Comparison of ENCODE assay signal across 10 cellular contexts in the genomic region with DNA sequence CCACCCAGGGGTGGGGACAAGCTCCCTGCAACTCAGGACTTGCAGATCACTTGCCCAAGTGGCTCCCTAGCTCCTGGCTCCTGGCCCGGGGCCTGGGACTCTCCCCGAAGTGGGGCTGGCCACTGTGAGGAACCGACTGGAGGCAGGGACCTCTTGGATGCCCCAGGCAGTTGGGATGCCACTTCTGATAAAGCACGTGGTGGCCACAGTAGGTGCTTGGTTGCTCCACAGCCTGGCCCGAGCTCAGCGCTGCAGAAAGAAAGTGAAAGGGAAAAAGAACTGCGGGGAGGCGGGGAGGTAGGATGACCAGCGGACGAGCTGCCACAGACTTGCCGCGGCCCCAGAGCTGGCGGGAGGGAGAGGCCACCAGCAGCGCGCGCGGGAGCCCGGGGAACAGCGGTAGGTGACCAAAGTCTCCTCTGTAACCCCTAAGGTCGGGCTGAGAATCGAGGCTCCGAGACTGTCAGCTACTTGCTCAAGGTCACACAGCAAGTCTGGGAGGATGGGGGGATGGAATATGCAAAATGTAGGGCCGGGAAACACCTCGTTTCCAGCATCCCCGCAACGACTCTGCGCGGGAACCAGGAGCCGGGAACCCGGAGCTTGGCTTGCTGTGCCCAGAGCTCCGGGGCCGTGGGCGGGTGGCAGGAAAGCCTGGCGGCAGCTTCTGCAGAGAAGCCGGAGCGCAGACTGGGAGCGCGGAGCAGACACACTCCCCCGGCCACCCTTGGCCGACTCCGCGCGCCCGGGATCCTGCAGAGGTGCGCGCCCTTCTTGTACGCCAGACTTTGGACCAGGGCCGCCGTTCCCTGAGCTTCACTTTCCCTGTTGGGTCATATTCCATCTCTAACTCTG. TPM values are rescaled to one million over a fixed set of nuclear protein-coding genes. Genes with fewer than 3 reads are reported as not detected.
DNase-seq lines count a peak whose midpoint lies in the region; ATAC-seq, FAIRE-seq and TF ChIP-seq lines count a peak whose summit lies in the region.
"Had no signal": no experiment of that assay in that cellular context is flagged by ENCODE, and none has a peak within 500 bp of the region (broad histone marks: within the 10 kb centered on the region; RNA-seq: fewer than 3 reads in every experiment).

No MANE protein-coding gene starts in this region.

- peaks cover 3% of the 10 kb centered on the region for H3K36me3 Mint-ChIP-seq in stimulated activated naive CD8-positive, alpha-beta T cell treated with anti-CD3 and anti-CD28 coated beads, Interleukin-15, Interleukin-2, amounts not matched to agents 100 ng/mL and 50 ng/mL, for 24 hours (ENCODE audit: low read depth)

- peak; percentile 17 for DNase-seq in stimulated activated CD4-positive, alpha-beta T cell treated with anti-CD3 and anti-CD28 coated beads, Interleukin-4, amount 100 ng/mL, for 1 hour
- DNase-seq in stimulated activated CD4-positive, alpha-beta T cell treated with anti-CD3 and anti-CD28 coated beads, Interleukin-12 subunit alpha, Interleukin-12 subunit beta, amount 100 ng/mL, for 4 hours: no peak
- DNase-seq in MM.1S (peak; percentile 85), body of pancreas (peak; percentile 29 to 59 (median 46)), keratinocyte (ENCODE audit: low read depth, low spot score) (no peak), cerebellar cortex (ENCODE audit: low spot score) (no peak), islet precursor cell (no peak)

- H3K36me3 ChIP-seq in MM.1S (replicated peaks; ENCODE audit: insufficient read depth, low read length) (no peaks in the 10 kb centered on the region), body of pancreas (replicated peaks in 1 of 2; ENCODE audit: insufficient read depth in 1 of 2, low read depth in 2 of 2) (no peaks in the 10 kb centered on the region), keratinocyte (ENCODE audit: control insufficient read depth in 2 of 2, extremely low read depth in 1 of 2, insufficient read depth in 2 of 2, low read length in 2 of 2) (no peaks in the 10 kb centered on the region)

- peak; percentile 63 for ATAC-seq in body of pancreas
- ATAC-seq: HCT116 had no signal

- H3K4me3 Mint-ChIP-seq in stimulated activated naive CD8-positive, alpha-beta T cell treated with anti-CD3 and anti-CD28 coated beads, Interleukin-15, Interleukin-2, amounts not matched to agents 100 ng/mL and 50 ng/mL, for 24 hours: peak overlapping the region; percentile 84

- FAIRE-seq in keratinocyte (lab: Jason Lieb, UNC): no peak
- FAIRE-seq: frontal cortex had no signal

- H3K27me3 ChIP-seq in MM.1S (replicated peaks; ENCODE audit: insufficient read depth, low read length) (no peaks in the 10 kb centered on the region), body of pancreas (no peaks in the 10 kb centered on the region), keratinocyte (ENCODE audit: control insufficient read depth, extremely low read depth, insufficient read depth, low read length) (peaks cover 40% of the 10 kb centered on the region)

- H3K27ac Mint-ChIP-seq in stimulated activated naive CD8-positive, alpha-beta T cell treated with anti-CD3 and anti-CD28 coated beads, Interleukin-15, Interleukin-2, amounts not matched to agents 100 ng/mL and 50 ng/mL, for 24 hours: peak overlapping the region; percentile 69

- TF ChIP-seq CTCF in MM.1S (IDR thresholded peaks at IDR 0.05; ENCODE audit: low read length) (no peak), body of pancreas (IDR thresholded peaks at IDR 0.05) (no peak), keratinocyte (optimal IDR thresholded peaks at IDR 0.05 in 1 of 3, IDR thresholded peaks at IDR 0.05 in 1 of 3, conservative IDR thresholded peaks at IDR 0.05 in 1 of 3; ENCODE audit: extremely low read depth in 1 of 3, insufficient read depth in 2 of 3, low read length in 3 of 3) (no peak)

- H3K4me2 ChIP-seq in MM.1S (ENCODE audit: low read depth, low read length) (peak overlapping the region; percentile 80), keratinocyte (ENCODE audit: control insufficient read depth, extremely low read depth, insufficient read depth, low read depth, low read length) (peak overlapping the region; percentile 74)

- H2AFZ ChIP-seq in MM.1S (ENCODE audit: low read length) (peak overlapping the region; percentile 39; the same call in 1 of the 2 replicates), keratinocyte (ENCODE audit: control insufficient read depth, low read length) (no peak overlapping the region)

- H3F3A ChIP-seq in MM.1S (ENCODE audit: insufficient read depth, low read length): peaks cover 62% of the 10 kb centered on the region

- H3K9me1 ChIP-seq in keratinocyte (ENCODE audit: control insufficient read depth, extremely low read depth, insufficient read depth, low read length): no peaks in the 10 kb centered on the region

- WGBS in body of pancreas, 2 donors: 1 to 2% methylated on average over 24 to 49 of the region's 49 CpGs

- peak in 2 of 3 donors; percentile 25 to 60 for TF ChIP-seq POLR2A in body of pancreas (IDR thresholded peaks at IDR 0.05)

- H3K4me3 ChIP-seq in MM.1S (ENCODE audit: low read length) (peak overlapping the region; percentile 72), body of pancreas (peak overlapping the region in 1 of 2 donors; percentile 24), keratinocyte (ENCODE audit: control insufficient read depth in 2 of 3, extremely low read depth in 1 of 3, insufficient read depth in 2 of 3, low read depth in 1 of 3, low read length in 3 of 3) (peak overlapping the region; percentile 11 to 56 (median 48))

- dilution Hi-C loops in keratinocyte (cut with MboI; ENCODE audit: extremely low pct_ligation_motif_present, low sequenced_read_pairs): no loop called here

- H3K4me1 ChIP-seq in MM.1S (ENCODE audit: low read length) (peaks cover 48% of the 10 kb centered on the region), body of pancreas (peaks cover 16% of the 10 kb centered on the region), keratinocyte (ENCODE audit: control insufficient read depth, extremely low read depth, insufficient read depth, low read length) (peaks cover 17% of the 10 kb centered on the region)

- H4K20me1 ChIP-seq in MM.1S (ENCODE audit: insufficient read depth, low read length) (no peaks in the 10 kb centered on the region), keratinocyte (ENCODE audit: control insufficient read depth, extremely low read depth, insufficient read depth, low read length) (peaks cover 4% of the 10 kb centered on the region)

- H3K9me3 ChIP-seq in MM.1S (replicated peaks; ENCODE audit: insufficient read depth, low read length) (no peaks in the 10 kb centered on the region), body of pancreas (no peaks in the 10 kb centered on the region), keratinocyte (ENCODE audit: control insufficient read depth, low read depth, low read length) (no peaks in the 10 kb centered on the region)

- intact Hi-C loops in body of pancreas (cut with DNase I): no loop called here

- H3K27me3 Mint-ChIP-seq in stimulated activated naive CD8-positive, alpha-beta T cell treated with anti-CD3 and anti-CD28 coated beads, Interleukin-15, Interleukin-2, amounts not matched to agents 100 ng/mL and 50 ng/mL, for 24 hours: peaks cover 73% of the 10 kb centered on the region

- H3K9ac ChIP-seq in MM.1S (ENCODE audit: low read length) (peak overlapping the region; percentile 59), keratinocyte (ENCODE audit: control insufficient read depth, extremely low read depth, insufficient read depth, low read length) (no peak overlapping the region)

- H3K79me2 ChIP-seq in MM.1S (ENCODE audit: low read length) (peaks cover 53% of the 10 kb centered on the region), keratinocyte (ENCODE audit: control insufficient read depth, insufficient read depth, low read length) (no peaks in the 10 kb centered on the region)

- no peaks in the 10 kb centered on the region for H3K9me2 ChIP-seq in MM.1S (replicated peaks; ENCODE audit: insufficient read depth, low read length)

- H3K9me3 Mint-ChIP-seq in stimulated activated naive CD8-positive, alpha-beta T cell treated with anti-CD3 and anti-CD28 coated beads, Interleukin-15, Interleukin-2, amounts not matched to agents 100 ng/mL and 50 ng/mL, for 24 hours: no peaks in the 10 kb centered on the region

- H3K27ac ChIP-seq in MM.1S (ENCODE audit: low read length) (peak overlapping the region; percentile 74; the same call in 1 of the 2 replicates), body of pancreas (peak overlapping the region in 2 of 4 donors; percentile 51 to 56), keratinocyte (ENCODE audit: control insufficient read depth, insufficient read depth, low read length) (no peak overlapping the region)

- peaks cover 79% of the 10 kb centered on the region for H3K4me1 Mint-ChIP-seq in stimulated activated naive CD8-positive, alpha-beta T cell treated with anti-CD3 and anti-CD28 coated beads, Interleukin-15, Interleukin-2, amounts not matched to agents 100 ng/mL and 50 ng/mL, for 24 hours (ENCODE audit: low read depth)

RNA-seq across cellular contexts. Expression of a gene that starts 1.9 kb away (rescaled TPM):
- total RNA-seq in body of pancreas: 1 to 10 TPM; 6.5 to 6.6 TPM
- polyA plus RNA-seq in keratinocyte: 0.02 to 0.12 TPM (median 0.05 TPM) in 3 replicates
- not detected for polyA plus RNA-seq in keratinocyte (2011; ENCODE audit: low read depth)
- 0.06 TPM in 1 of 2 replicates, not detected in the other for polyA plus RNA-seq in keratinocyte (2011; cell fraction: cytosol; rRNA removed)
- polyA plus RNA-seq in keratinocyte (2011; cell fraction: nucleus; rRNA removed): 0.04 and 0.05 TPM in 2 replicates
- 0.33 and 0.35 TPM in 2 replicates for polyA plus RNA-seq in keratinocyte (2012; ENCODE audit: low replicate concordance)
- polyA minus RNA-seq in keratinocyte: under 0.01 TPM in 1 of 3 replicates, not detected in the others
- polyA minus RNA-seq in keratinocyte (2011; cell fraction: cytosol; rRNA and poly(A)+ RNA removed): not detected
- polyA minus RNA-seq in keratinocyte (2011; cell fraction: nucleus; rRNA and poly(A)+ RNA removed): not detected in 2 replicates

Comparison
In these comparisons a context has a peak if more than half of its experiments do, and no peak if none do; other contexts are left out.
1. DNase-seq: peak in stimulated activated CD4-positive, alpha-beta T cell treated with anti-CD3 and anti-CD28 coated beads, Interleukin-4, amount 100 ng/mL, for 1 hour (single experiment), MM.1S (single experiment) and body of pancreas (4 of 4); none in stimulated activated CD4-positive, alpha-beta T cell treated with anti-CD3 and anti-CD28 coated beads, Interleukin-12 subunit alpha, Interleukin-12 subunit beta, amount 100 ng/mL, for 4 hours (single experiment), keratinocyte (single experiment), cerebellar cortex (single experiment) and islet precursor cell (single experiment).